ENCODE assay signal across 8 cellular contexts in genomic region chr1:155324717-155325595, GRCh38. TPM values are rescaled to one million over a fixed set of nuclear protein-coding genes. Genes with fewer than 3 reads are reported as not detected.
DNase-seq lines count a peak whose midpoint lies in the region; ATAC-seq and TF ChIP-seq lines count a peak whose summit lies in the region.

No MANE protein-coding gene starts in this region.

- H3K36me3 Mint-ChIP-seq in activated CD4-positive, alpha-beta memory T cell treated with anti-CD3 and anti-CD28 coated beads, Interleukin-2, amount 10 ng/mL, durations not matched to agents 7 days and 5 days (ENCODE audit: low read depth), result peaks cover 16% of the 10 kb centered on the region
- peaks cover 4% of the 10 kb centered on the region for H3K36me3 Mint-ChIP-seq in neural crest cell (ENCODE audit: low read depth)

- no peaks in the 10 kb centered on the region for H3K9me3 Mint-ChIP-seq in activated CD4-positive, alpha-beta memory T cell treated with anti-CD3 and anti-CD28 coated beads, Interleukin-2, amount 10 ng/mL, durations not matched to agents 7 days and 5 days
- H3K9me3 Mint-ChIP-seq in neural crest cell, result no peaks in the 10 kb centered on the region

- TF ChIP-seq CTCF in GM12865 (IDR thresholded peaks at IDR 0.05; ENCODE audit: insufficient read depth, low read depth, low read length, missing control alignments) (peak; percentile 31), foreskin fibroblast (IDR thresholded peaks at IDR 0.05; ENCODE audit: low read depth, low read length) (peak; percentile 42), neural crest cell (conservative IDR thresholded peaks at IDR 0.05) (peak; percentile 58)

- CTCF ChIA-PET in activated CD4-positive, alpha-beta memory T cell treated with anti-CD3 and anti-CD28 coated beads, Interleukin-2, amount 10 ng/mL, durations not matched to agents 7 days and 5 days (lab: Charles Lee), result interaction anchor here (1.3 to 5.5 kb wide), 8 partner anchors 15 to 152 kb away, joined by 3 to 78 read pairs (median 8); partner anchors contain the start of genes FDPS, KRTCAP2 and SCAMP3

- POLR2A ChIA-PET in activated CD4-positive, alpha-beta memory T cell treated with anti-CD3 and anti-CD28 coated beads, Interleukin-2, amount 10 ng/mL, durations not matched to agents 7 days and 5 days (lab: Charles Lee), result interaction anchor here (0.6 to 6.2 kb wide), 11 partner anchors 15 to 420 kb away, joined by 3 to 50 read pairs (median 3); partner anchors contain the start of genes ASH1L, CLK2, FDPS and MTX1

- H3K4me3 ChIP-seq in GM12865 (ENCODE audit: low read depth, low read length), result peak overlapping the region; percentile 86
- peak overlapping the region; percentile 86 to 96 for H3K4me3 ChIP-seq in foreskin fibroblast (ENCODE audit: low read depth in 1 of 2, low read length in 2 of 2)

- ATAC-seq in GM21717 (IDR thresholded peaks at IDR 0.05; ENCODE audit: unreplicated experiment), result no peak
- ATAC-seq in GM19397 (IDR thresholded peaks at IDR 0.05; ENCODE audit: unreplicated experiment), result no peak

- peak overlapping the region; percentile 21 for H3K27ac Mint-ChIP-seq in activated CD4-positive, alpha-beta memory T cell treated with anti-CD3 and anti-CD28 coated beads, Interleukin-2, amount 10 ng/mL, durations not matched to agents 7 days and 5 days
- peak overlapping the region; percentile 62 for H3K27ac Mint-ChIP-seq in neural crest cell (ENCODE audit: unreplicated experiment)

- H3K4me3 Mint-ChIP-seq in activated CD4-positive, alpha-beta memory T cell treated with anti-CD3 and anti-CD28 coated beads, Interleukin-2, amount 10 ng/mL, durations not matched to agents 7 days and 5 days, result peak overlapping the region; percentile 85
- peak overlapping the region; percentile 94 for H3K4me3 Mint-ChIP-seq in neural crest cell

- peaks cover 40% of the 10 kb centered on the region for H3K4me1 Mint-ChIP-seq in activated CD4-positive, alpha-beta memory T cell treated with anti-CD3 and anti-CD28 coated beads, Interleukin-2, amount 10 ng/mL, durations not matched to agents 7 days and 5 days
- peaks cover 41% of the 10 kb centered on the region for H3K4me1 Mint-ChIP-seq in neural crest cell

- no peaks in the 10 kb centered on the region for H3K27me3 Mint-ChIP-seq in activated CD4-positive, alpha-beta memory T cell treated with anti-CD3 and anti-CD28 coated beads, Interleukin-2, amount 10 ng/mL, durations not matched to agents 7 days and 5 days
- peaks cover 17% of the 10 kb centered on the region for H3K27me3 Mint-ChIP-seq in neural crest cell (ENCODE audit: low read depth)

- peak; percentile 79 for DNase-seq in AG08396 (ENCODE audit: low spot score)
- no peak for DNase-seq in GM12865 (ENCODE audit: low read depth)
- DNase-seq in NCI-H1930 (lab: John Stamatoyannopoulos, UW), result peak; percentile 42 to 59
- peak; percentile 32 for DNase-seq in activated CD4-positive, alpha-beta memory T cell treated with anti-CD3 and anti-CD28 coated beads, Interleukin-2, amount 10 ng/mL, durations not matched to agents 7 days and 5 days
- peak in 1 of 2 donors; percentile 79 for DNase-seq in foreskin fibroblast
- peak; percentile 56 for DNase-seq in neural crest cell (ENCODE audit: low read depth, low spot score)

RNA-seq across cellular contexts. Expression of gene RUSC1, which starts 4.3 kb away (rescaled TPM):
- 10 to 100 TPM; 24.6 to 26.2 TPM for total RNA-seq in activated CD4-positive, alpha-beta memory T cell treated with anti-CD3 and anti-CD28 coated beads, Interleukin-2, amount 10 ng/mL, durations not matched to agents 7 days and 5 days
- 55.2 and 56.6 TPM in 2 replicates for total RNA-seq in neural crest cell

RNA-seq across cellular contexts. Expression of gene FDPS, which starts 16.3 kb away (rescaled TPM):
- total RNA-seq in activated CD4-positive, alpha-beta memory T cell treated with anti-CD3 and anti-CD28 coated beads, Interleukin-2, amount 10 ng/mL, durations not matched to agents 7 days and 5 days, result 100 to 1,000 TPM; 350 to 352 TPM
- 665 and 693 TPM in 2 replicates for total RNA-seq in neural crest cell

RNA-seq across cellular contexts. Expression of gene PKLR, which starts 23.7 kb away (rescaled TPM):
- not detected for total RNA-seq in activated CD4-positive, alpha-beta memory T cell treated with anti-CD3 and anti-CD28 coated beads, Interleukin-2, amount 10 ng/mL, durations not matched to agents 7 days and 5 days
- total RNA-seq in neural crest cell, result not detected in 2 replicates

RNA-seq across cellular contexts. Expression of gene HCN3, which starts 47.7 kb away (rescaled TPM):
- total RNA-seq in activated CD4-positive, alpha-beta memory T cell treated with anti-CD3 and anti-CD28 coated beads, Interleukin-2, amount 10 ng/mL, durations not matched to agents 7 days and 5 days, result 1 to 10 TPM; 3.7 to 4.9 TPM
- 20.8 and 22.4 TPM in 2 replicates for total RNA-seq in neural crest cell

RNA-seq across cellular contexts. Expression of gene CLK2, which starts 51.7 kb away (rescaled TPM):
- 10 to 100 TPM; 78.0 to 82.0 TPM for total RNA-seq in activated CD4-positive, alpha-beta memory T cell treated with anti-CD3 and anti-CD28 coated beads, Interleukin-2, amount 10 ng/mL, durations not matched to agents 7 days and 5 days
- total RNA-seq in neural crest cell, result 101 and 104 TPM in 2 replicates
